1 cellular context compared by ENCODE assay signal in the genomic region with DNA sequence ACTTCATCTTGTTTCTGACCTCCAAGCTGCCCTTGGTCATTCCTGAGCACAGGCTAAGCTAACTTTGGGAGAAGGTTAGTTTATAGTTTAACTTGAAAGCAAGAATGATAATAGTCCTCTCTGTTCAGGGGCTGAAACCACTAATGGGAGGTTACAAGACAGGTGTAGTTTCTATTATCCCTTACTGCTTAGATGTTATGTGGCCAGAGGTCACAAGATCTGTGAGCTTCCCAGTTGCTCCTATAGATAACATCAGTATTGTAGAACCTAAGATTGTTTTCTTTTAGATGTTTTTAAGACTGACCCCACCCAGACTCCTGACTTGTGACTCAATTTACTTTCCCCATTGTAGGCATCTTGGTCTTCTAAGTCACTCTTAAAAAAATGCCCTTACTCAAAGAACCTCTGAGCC.
TF ChIP-seq lines count a peak whose summit lies in the region.

No MANE protein-coding gene starts in this region.

TF ChIP-seq in HepG2, 621 proteins besides CTCF, POLR2A, EP300 and RAD21 (continued from another document):
- peak; percentile 57; the same call in 1 of the 2 replicates for TF ChIP-seq NCOA2 (CRISPR knock-in tag; IDR thresholded peaks at IDR 0.05)
- no peak for TF ChIP-seq DNMT1 (CRISPR knock-in tag; IDR thresholded peaks at IDR 0.05)
- no peak for TF ChIP-seq ZFAT (CRISPR knock-in tag; conservative IDR thresholded peaks at IDR 0.05)
- TF ChIP-seq, protein P1, sequence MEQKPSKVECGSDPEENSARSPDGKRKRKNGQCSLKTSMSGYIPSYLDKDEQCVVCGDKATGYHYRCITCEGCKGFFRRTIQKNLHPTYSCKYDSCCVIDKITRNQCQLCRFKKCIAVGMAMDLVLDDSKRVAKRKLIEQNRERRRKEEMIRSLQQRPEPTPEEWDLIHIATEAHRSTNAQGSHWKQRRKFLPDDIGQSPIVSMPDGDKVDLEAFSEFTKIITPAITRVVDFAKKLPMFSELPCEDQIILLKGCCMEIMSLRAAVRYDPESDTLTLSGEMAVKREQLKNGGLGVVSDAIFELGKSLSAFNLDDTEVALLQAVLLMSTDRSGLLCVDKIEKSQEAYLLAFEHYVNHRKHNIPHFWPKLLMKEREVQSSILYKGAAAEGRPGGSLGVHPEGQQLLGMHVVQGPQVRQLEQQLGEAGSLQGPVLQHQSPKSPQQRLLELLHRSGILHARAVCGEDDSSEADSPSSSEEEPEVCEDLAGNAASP (CRISPR knock-in tag; IDR thresholded peaks at IDR 0.05; ENCODE audit: borderline replicate concordance): peak; percentile 9; the same call in 1 of the 2 replicates
- peak; percentile 44; the same call in 1 of the 2 replicates for TF ChIP-seq CREM (IDR thresholded peaks at IDR 0.05)
- TF ChIP-seq CREM (CRISPR knock-in tag; IDR thresholded peaks at IDR 0.05): no peak
- TF ChIP-seq, protein P2, sequence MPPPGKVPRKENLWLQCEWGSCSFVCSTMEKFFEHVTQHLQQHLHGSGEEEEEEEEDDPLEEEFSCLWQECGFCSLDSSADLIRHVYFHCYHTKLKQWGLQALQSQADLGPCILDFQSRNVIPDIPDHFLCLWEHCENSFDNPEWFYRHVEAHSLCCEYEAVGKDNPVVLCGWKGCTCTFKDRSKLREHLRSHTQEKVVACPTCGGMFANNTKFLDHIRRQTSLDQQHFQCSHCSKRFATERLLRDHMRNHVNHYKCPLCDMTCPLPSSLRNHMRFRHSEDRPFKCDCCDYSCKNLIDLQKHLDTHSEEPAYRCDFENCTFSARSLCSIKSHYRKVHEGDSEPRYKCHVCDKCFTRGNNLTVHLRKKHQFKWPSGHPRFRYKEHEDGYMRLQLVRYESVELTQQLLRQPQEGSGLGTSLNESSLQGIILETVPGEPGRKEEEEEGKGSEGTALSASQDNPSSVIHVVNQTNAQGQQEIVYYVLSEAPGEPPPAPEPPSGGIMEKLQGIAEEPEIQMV (CRISPR knock-in tag; IDR thresholded peaks at IDR 0.05; ENCODE audit: low read depth): no peak
- no peak for TF ChIP-seq ZNF230 (CRISPR knock-in tag; IDR thresholded peaks at IDR 0.05)
- no peak for TF ChIP-seq ZNF274 (CRISPR knock-in tag; IDR thresholded peaks at IDR 0.05)
- peak; percentile 65; the same call in 1 of the 2 replicates for TF ChIP-seq RXRB (CRISPR knock-in tag; IDR thresholded peaks at IDR 0.05; ENCODE audit: borderline replicate concordance)
- TF ChIP-seq SALL1 (CRISPR knock-in tag; IDR thresholded peaks at IDR 0.05): peak; percentile 17; the same call in 1 of the 2 replicates
- no peak for TF ChIP-seq KAT2B (IDR thresholded peaks at IDR 0.05; ENCODE audit: borderline replicate concordance, low read depth, low read length)
- TF ChIP-seq, protein P3, sequence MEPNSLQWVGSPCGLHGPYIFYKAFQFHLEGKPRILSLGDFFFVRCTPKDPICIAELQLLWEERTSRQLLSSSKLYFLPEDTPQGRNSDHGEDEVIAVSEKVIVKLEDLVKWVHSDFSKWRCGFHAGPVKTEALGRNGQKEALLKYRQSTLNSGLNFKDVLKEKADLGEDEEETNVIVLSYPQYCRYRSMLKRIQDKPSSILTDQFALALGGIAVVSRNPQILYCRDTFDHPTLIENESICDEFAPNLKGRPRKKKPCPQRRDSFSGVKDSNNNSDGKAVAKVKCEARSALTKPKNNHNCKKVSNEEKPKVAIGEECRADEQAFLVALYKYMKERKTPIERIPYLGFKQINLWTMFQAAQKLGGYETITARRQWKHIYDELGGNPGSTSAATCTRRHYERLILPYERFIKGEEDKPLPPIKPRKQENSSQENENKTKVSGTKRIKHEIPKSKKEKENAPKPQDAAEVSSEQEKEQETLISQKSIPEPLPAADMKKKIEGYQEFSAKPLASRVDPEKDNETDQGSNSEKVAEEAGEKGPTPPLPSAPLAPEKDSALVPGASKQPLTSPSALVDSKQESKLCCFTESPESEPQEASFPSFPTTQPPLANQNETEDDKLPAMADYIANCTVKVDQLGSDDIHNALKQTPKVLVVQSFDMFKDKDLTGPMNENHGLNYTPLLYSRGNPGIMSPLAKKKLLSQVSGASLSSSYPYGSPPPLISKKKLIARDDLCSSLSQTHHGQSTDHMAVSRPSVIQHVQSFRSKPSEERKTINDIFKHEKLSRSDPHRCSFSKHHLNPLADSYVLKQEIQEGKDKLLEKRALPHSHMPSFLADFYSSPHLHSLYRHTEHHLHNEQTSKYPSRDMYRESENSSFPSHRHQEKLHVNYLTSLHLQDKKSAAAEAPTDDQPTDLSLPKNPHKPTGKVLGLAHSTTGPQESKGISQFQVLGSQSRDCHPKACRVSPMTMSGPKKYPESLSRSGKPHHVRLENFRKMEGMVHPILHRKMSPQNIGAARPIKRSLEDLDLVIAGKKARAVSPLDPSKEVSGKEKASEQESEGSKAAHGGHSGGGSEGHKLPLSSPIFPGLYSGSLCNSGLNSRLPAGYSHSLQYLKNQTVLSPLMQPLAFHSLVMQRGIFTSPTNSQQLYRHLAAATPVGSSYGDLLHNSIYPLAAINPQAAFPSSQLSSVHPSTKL (CRISPR knock-in tag; IDR thresholded peaks at IDR 0.05): peak; percentile 75
- peak; percentile 58; the same call in 1 of the 2 replicates for TF ChIP-seq RCOR2 (CRISPR knock-in tag; IDR thresholded peaks at IDR 0.05)
- no peak for TF ChIP-seq ZNF766 (CRISPR knock-in tag; IDR thresholded peaks at IDR 0.05; ENCODE audit: borderline replicate concordance)
- peak; percentile 68 for TF ChIP-seq TCF7 (IDR thresholded peaks at IDR 0.05; ENCODE audit: low read depth)
- peak; percentile 70; the same call in 1 of the 2 replicates for TF ChIP-seq SOX5 (CRISPR knock-in tag; IDR thresholded peaks at IDR 0.05; ENCODE audit: borderline replicate concordance)
- no peak for TF ChIP-seq CREB1 (IDR thresholded peaks at IDR 0.05)
- TF ChIP-seq CREB1 (CRISPR knock-in tag; IDR thresholded peaks at IDR 0.05): 0 out of 2 replicates have a peak, but pooled peaks have one; percentile 33
- no peak for TF ChIP-seq ATM (IDR thresholded peaks at IDR 0.05; ENCODE audit: borderline replicate concordance)
- TF ChIP-seq ZBTB1 (CRISPR knock-in tag; IDR thresholded peaks at IDR 0.05; ENCODE audit: borderline replicate concordance): no peak
- peak; percentile 48; the same call in 1 of the 2 replicates for TF ChIP-seq HMG20A (CRISPR knock-in tag; IDR thresholded peaks at IDR 0.05; ENCODE audit: borderline replicate concordance)
- peak; percentile 39 for TF ChIP-seq RARA (CRISPR knock-in tag; IDR thresholded peaks at IDR 0.05)
- TF ChIP-seq, protein P4, sequence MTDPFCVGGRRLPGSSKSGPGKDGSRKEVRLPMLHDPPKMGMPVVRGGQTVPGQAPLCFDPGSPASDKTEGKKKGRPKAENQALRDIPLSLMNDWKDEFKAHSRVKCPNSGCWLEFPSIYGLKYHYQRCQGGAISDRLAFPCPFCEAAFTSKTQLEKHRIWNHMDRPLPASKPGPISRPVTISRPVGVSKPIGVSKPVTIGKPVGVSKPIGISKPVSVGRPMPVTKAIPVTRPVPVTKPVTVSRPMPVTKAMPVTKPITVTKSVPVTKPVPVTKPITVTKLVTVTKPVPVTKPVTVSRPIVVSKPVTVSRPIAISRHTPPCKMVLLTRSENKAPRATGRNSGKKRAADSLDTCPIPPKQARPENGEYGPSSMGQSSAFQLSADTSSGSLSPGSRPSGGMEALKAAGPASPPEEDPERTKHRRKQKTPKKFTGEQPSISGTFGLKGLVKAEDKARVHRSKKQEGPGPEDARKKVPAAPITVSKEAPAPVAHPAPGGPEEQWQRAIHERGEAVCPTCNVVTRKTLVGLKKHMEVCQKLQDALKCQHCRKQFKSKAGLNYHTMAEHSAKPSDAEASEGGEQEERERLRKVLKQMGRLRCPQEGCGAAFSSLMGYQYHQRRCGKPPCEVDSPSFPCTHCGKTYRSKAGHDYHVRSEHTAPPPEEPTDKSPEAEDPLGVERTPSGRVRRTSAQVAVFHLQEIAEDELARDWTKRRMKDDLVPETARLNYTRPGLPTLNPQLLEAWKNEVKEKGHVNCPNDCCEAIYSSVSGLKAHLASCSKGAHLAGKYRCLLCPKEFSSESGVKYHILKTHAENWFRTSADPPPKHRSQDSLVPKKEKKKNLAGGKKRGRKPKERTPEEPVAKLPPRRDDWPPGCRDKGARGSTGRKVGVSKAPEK (CRISPR knock-in tag; IDR thresholded peaks at IDR 0.05; ENCODE audit: borderline replicate concordance): no peak
- TF ChIP-seq AGO1 (IDR thresholded peaks at IDR 0.05; ENCODE audit: low read depth, low read length, poor library complexity, severe bottlenecking): no peak
- TF ChIP-seq NPAS2 (CRISPR knock-in tag; IDR thresholded peaks at IDR 0.05; ENCODE audit: borderline replicate concordance): no peak
- TF ChIP-seq, protein P5, sequence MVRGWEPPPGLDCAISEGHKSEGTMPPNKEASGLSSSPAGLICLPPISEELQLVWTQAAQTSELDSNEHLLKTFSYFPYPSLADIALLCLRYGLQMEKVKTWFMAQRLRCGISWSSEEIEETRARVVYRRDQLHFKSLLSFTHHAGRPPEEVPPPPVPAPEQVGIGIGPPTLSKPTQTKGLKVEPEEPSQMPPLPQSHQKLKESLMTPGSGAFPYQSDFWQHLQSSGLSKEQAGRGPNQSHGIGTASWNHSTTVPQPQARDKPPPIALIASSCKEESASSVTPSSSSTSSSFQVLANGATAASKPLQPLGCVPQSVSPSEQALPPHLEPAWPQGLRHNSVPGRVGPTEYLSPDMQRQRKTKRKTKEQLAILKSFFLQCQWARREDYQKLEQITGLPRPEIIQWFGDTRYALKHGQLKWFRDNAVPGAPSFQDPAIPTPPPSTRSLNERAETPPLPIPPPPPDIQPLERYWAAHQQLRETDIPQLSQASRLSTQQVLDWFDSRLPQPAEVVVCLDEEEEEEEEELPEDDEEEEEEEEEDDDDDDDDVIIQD (CRISPR knock-in tag; IDR thresholded peaks at IDR 0.05; ENCODE audit: low read depth): 0 out of 2 replicates have a peak, but pooled peaks have one; percentile 34
- TF ChIP-seq, protein P6, sequence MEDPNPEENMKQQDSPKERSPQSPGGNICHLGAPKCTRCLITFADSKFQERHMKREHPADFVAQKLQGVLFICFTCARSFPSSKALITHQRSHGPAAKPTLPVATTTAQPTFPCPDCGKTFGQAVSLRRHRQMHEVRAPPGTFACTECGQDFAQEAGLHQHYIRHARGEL (CRISPR knock-in tag; IDR thresholded peaks at IDR 0.05): no peak
- TF ChIP-seq ARID2 (CRISPR knock-in tag; IDR thresholded peaks at IDR 0.05; ENCODE audit: borderline replicate concordance): 0 out of 2 replicates have a peak, but pooled peaks have one; percentile 38
- TF ChIP-seq ZNF879 (CRISPR knock-in tag; IDR thresholded peaks at IDR 0.05): no peak
- peak; percentile 62; the same call in 1 of the 2 replicates for TF ChIP-seq TFE3 (CRISPR knock-in tag; IDR thresholded peaks at IDR 0.05)
